ENCODE assay signal across 11 cellular contexts in genomic region chr19:45136507-45137178, GRCh38. TPM values are rescaled to one million over a fixed set of nuclear protein-coding genes. Genes with fewer than 3 reads are reported as not detected.
DNase-seq lines count a peak whose midpoint lies in the region; ATAC-seq and TF ChIP-seq lines count a peak whose summit lies in the region.
"Had no signal": no experiment of that assay in that cellular context is flagged by ENCODE, and none has a peak within 500 bp of the region (broad histone marks: within the 10 kb centered on the region; RNA-seq: fewer than 3 reads in every experiment).

No MANE protein-coding gene starts in this region.

- H3K27ac Mint-ChIP-seq in CD14-positive monocyte (peak overlapping the region in 4 of 7 donors; percentile 2 to 64 (median 16)), memory B cell (peak overlapping the region; percentile 42)
- H3K27ac Mint-ChIP-seq: activated naive CD4-positive, alpha-beta T cell treated with anti-CD3 and anti-CD28 coated beads, Interleukin-2, amount 50 U/mL, for 24 hours had no signal

- H3K4me1 ChIP-seq in SJCRH30 (peaks cover 20% of the 10 kb centered on the region), testis (peaks cover 7% of the 10 kb centered on the region)

- peaks cover 6% of the 10 kb centered on the region for H3K4me1 Mint-ChIP-seq in CD14-positive monocyte
- peaks cover 24% of the 10 kb centered on the region for H3K4me1 Mint-ChIP-seq in memory B cell

- ATAC-seq in GM19395 (IDR thresholded peaks at IDR 0.05; ENCODE audit: unreplicated experiment): peak; percentile 23
- ATAC-seq in memory B cell (ENCODE audit: low read depth): no peak

- no peaks in the 10 kb centered on the region for H3K9me3 ChIP-seq in SJCRH30 (replicated peaks)
- no peaks in the 10 kb centered on the region for H3K9me3 ChIP-seq in testis

- H3K27me3 ChIP-seq in SJCRH30 (no peaks in the 10 kb centered on the region), testis (no peaks in the 10 kb centered on the region)

- no peak overlapping the region for H3K4me3 Mint-ChIP-seq in CD14-positive monocyte
- H3K4me3 Mint-ChIP-seq in memory B cell: peak overlapping the region; percentile 78
- H3K4me3 Mint-ChIP-seq: activated naive CD4-positive, alpha-beta T cell treated with anti-CD3 and anti-CD28 coated beads, Interleukin-2, amount 50 U/mL, for 24 hours; CD4-positive, alpha-beta memory T cell had no signal

- DNase-seq in CD14-positive monocyte (ENCODE audit: low spot score): no peak
- peak; percentile 45 to 52 for DNase-seq in SJCRH30
- DNase-seq in memory B cell (ENCODE audit: low spot score in 2 of 2): no peak
- no peak for DNase-seq in testis
- no peak for DNase-seq in hepatic stellate cell (ENCODE audit: low spot score)
- no peak for DNase-seq in NCI-H82 (lab: John Stamatoyannopoulos, UW)
- no peak for DNase-seq in RKO (ENCODE audit: low spot score)
- DNase-seq: islet precursor cell had no signal

- TF ChIP-seq CTCF in CD14-positive monocyte (IDR thresholded peaks at IDR 0.05): no peak
- TF ChIP-seq CTCF in testis (IDR thresholded peaks at IDR 0.05): no peak

- no peak for TF ChIP-seq POLR2A in testis (IDR thresholded peaks at IDR 0.05)

- no peaks in the 10 kb centered on the region for H3K9me3 Mint-ChIP-seq in CD14-positive monocyte
- H3K9me3 Mint-ChIP-seq in memory B cell: no peaks in the 10 kb centered on the region
- H3K9me3 Mint-ChIP-seq: activated naive CD4-positive, alpha-beta T cell treated with anti-CD3 and anti-CD28 coated beads, Interleukin-2, amount 50 U/mL, for 24 hours; CD4-positive, alpha-beta memory T cell had no signal

- peak overlapping the region; percentile 56 for H3K27ac ChIP-seq in SJCRH30
- H3K27ac ChIP-seq in testis: no peak overlapping the region

- H3K36me3 ChIP-seq in SJCRH30 (no peaks in the 10 kb centered on the region), testis (ENCODE audit: low read depth, missing control alignments) (no peaks in the 10 kb centered on the region)

- 68 to 77% methylated on average over 8 to 12 of the region's 12 CpGs for WGBS in testis, 2 donors

- peak overlapping the region; percentile 4 for H3K4me3 ChIP-seq in SJCRH30
- H3K4me3 ChIP-seq in testis: no peak overlapping the region

- peaks cover 0 to 2% (median 2%) of the 10 kb centered on the region in 3 donors for H3K27me3 Mint-ChIP-seq in CD14-positive monocyte (ENCODE audit: low read depth in 3 of 3)
- no peaks in the 10 kb centered on the region for H3K27me3 Mint-ChIP-seq in memory B cell
- H3K27me3 Mint-ChIP-seq: activated naive CD4-positive, alpha-beta T cell treated with anti-CD3 and anti-CD28 coated beads, Interleukin-2, amount 50 U/mL, for 24 hours; CD4-positive, alpha-beta memory T cell had no signal

- intact Hi-C loops in CD14-positive monocyte (cut with micrococcal nuclease): no loop called here
- intact Hi-C loops in testis (cut with DNase I; ENCODE audit: low total_unique reads): no loop called here

- peaks cover 10 to 15% of the 10 kb centered on the region in 2 donors for H3K36me3 Mint-ChIP-seq in CD14-positive monocyte
- H3K36me3 Mint-ChIP-seq in memory B cell: peaks cover 2% of the 10 kb centered on the region
- H3K36me3 Mint-ChIP-seq: activated naive CD4-positive, alpha-beta T cell treated with anti-CD3 and anti-CD28 coated beads, Interleukin-2, amount 50 U/mL, for 24 hours had no signal

RNA-seq across cellular contexts. Expression of gene NKPD1, which starts 24.1 kb away (rescaled TPM):
- polyA plus RNA-seq in CD14-positive monocyte: not detected
- total RNA-seq in SJCRH30 (2014; rRNA removed; shearing (Covaris generic)): not detected in 2 replicates
- 1 to 10 TPM; 1.3 to 4.2 TPM for total RNA-seq in testis
- polyA plus RNA-seq in testis (ENCODE audit: insufficient read depth, low read depth, low replicate concordance): 1.0 TPM

RNA-seq across cellular contexts. Expression of gene TRAPPC6A, which starts 41.4 kb away (rescaled TPM):
- 10 to 100 TPM; 63.4 to 82.7 TPM for polyA plus RNA-seq in CD14-positive monocyte
- total RNA-seq in SJCRH30 (2014; rRNA removed; shearing (Covaris generic)): 3.0 and 4.7 TPM in 2 replicates
- total RNA-seq in testis: 10 to 100 TPM; 38.7 to 42.8 TPM
- polyA plus RNA-seq in testis (ENCODE audit: insufficient read depth, low read depth, low replicate concordance): 37.0 TPM

RNA-seq across cellular contexts. Expression of gene BLOC1S3, which starts 41.9 kb away (rescaled TPM):
- polyA plus RNA-seq in CD14-positive monocyte: 1 to 10 TPM; 2.9 to 4.7 TPM
- total RNA-seq in SJCRH30 (2014; rRNA removed; shearing (Covaris generic)): 2.1 and 2.6 TPM in 2 replicates
- 10 to 100 TPM; 38.2 to 43.7 TPM for total RNA-seq in testis
- polyA plus RNA-seq in testis (ENCODE audit: insufficient read depth, low read depth, low replicate concordance): 14.1 TPM

RNA-seq across cellular contexts. Expression of gene PPP1R37, which starts 43.7 kb away (rescaled TPM):
- polyA plus RNA-seq in CD14-positive monocyte (under 1 TPM; 0.10 to 0.22 TPM), testis (ENCODE audit: insufficient read depth, low read depth, low replicate concordance) (28.5 TPM)
- 19.4 and 20.0 TPM in 2 replicates for total RNA-seq in SJCRH30 (2014; rRNA removed; shearing (Covaris generic))
- 10 to 100 TPM; 82.5 to 83.0 TPM for total RNA-seq in testis

RNA-seq across cellular contexts. Expression of gene GEMIN7, which starts 57.6 kb away (rescaled TPM):
- polyA plus RNA-seq in CD14-positive monocyte (10 to 100 TPM; 67.6 to 83.4 TPM), testis (ENCODE audit: insufficient read depth, low read depth, low replicate concordance) (9.7 TPM)
- total RNA-seq in SJCRH30 (2014; rRNA removed; shearing (Covaris generic)): 37.3 and 37.9 TPM in 2 replicates
- 10 to 100 TPM in 1 of 2 donors, 1 to 10 TPM in 1; 7.6 to 13.5 TPM for total RNA-seq in testis

Comparison
In these comparisons a context has a peak if more than half of its experiments do, and no peak if none do; other contexts are left out.
1. DNase-seq: peak in SJCRH30 (2 of 2); none in CD14-positive monocyte (single experiment), memory B cell (0 of 2), testis (single experiment), hepatic stellate cell (single experiment), NCI-H82 (single experiment) and RKO (single experiment).
2. RNA of gene BLOC1S3, which starts 41.9 kb away (total RNA-seq): 38.2 to 43.7 TPM in testis; 2.1 to 2.6 TPM in SJCRH30; every median in the first group is over 10 times any median in the second.